ENCODE assay signal across 9 cellular contexts in the genomic region with DNA sequence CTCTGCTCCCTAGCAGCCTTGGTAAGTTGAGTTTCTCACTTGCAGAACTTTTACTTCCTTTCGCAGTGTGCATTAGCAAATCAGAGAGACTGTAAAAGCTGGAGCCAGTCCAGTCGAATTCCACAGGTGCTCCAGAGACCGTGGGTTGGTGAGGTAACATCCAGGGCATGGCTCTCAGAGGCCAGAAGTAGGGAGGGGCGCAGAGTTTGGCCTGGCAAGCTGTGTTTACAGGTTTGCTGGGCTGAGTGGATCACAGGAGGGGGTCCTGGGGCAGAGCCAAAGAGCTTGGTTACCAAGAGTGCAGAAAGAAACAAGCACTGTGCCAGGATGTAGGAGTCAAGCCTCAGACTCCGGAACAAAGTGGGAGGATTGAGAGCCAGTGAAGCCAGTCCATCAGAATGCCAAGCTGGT. TPM values are rescaled to one million over a fixed set of nuclear protein-coding genes. Genes with fewer than 3 reads are reported as not detected.
DNase-seq lines count a peak whose midpoint lies in the region; ATAC-seq and TF ChIP-seq lines count a peak whose summit lies in the region.
"Had no signal": no experiment of that assay in that cellular context is flagged by ENCODE, and none has a peak within 500 bp of the region (broad histone marks: within the 10 kb centered on the region; RNA-seq: fewer than 3 reads in every experiment).

No MANE protein-coding gene starts in this region.

- no peaks in the 10 kb centered on the region for H3K36me3 ChIP-seq in thoracic aorta

- H3K27me3 ChIP-seq in thoracic aorta (replicated peaks; ENCODE audit: insufficient read depth), result no peaks in the 10 kb centered on the region

- H3K4me3 ChIP-seq in thoracic aorta (no peak overlapping the region), foreskin fibroblast (ENCODE audit: low read depth in 1 of 2, low read length in 2 of 2) (no peak overlapping the region)

- no peaks in the 10 kb centered on the region for H3K9me3 ChIP-seq in thoracic aorta

- TF ChIP-seq CTCF in thoracic aorta (IDR thresholded peaks at IDR 0.05) (no peak), foreskin fibroblast (IDR thresholded peaks at IDR 0.05; ENCODE audit: low read depth, low read length) (no peak)

- DNase-seq in NCI-H748 (lab: John Stamatoyannopoulos, UW; ENCODE audit: unreplicated experiment), result peak; percentile 64
- DNase-seq in NCI-H748 treated with DMSO at 0.1 percent for 48 hours (lab: John Stamatoyannopoulos, UW), result no peak
- peak; percentile 51 for DNase-seq in RPMI8226
- DNase-seq in left lobe of liver (ENCODE audit: low spot score), result no peak
- DNase-seq in thoracic aorta (ENCODE audit: low spot score), result peak; percentile 43
- no peak for DNase-seq in foreskin fibroblast
- DNase-seq in cortex of kidney (lab: John Stamatoyannopoulos, UW), result no peak
- DNase-seq: activated CD4-positive, alpha-beta T cell treated with anti-CD3 and anti-CD28 coated beads for 48 hours had no signal

- ATAC-seq in left lobe of liver (peak; percentile 26), thoracic aorta (ENCODE audit: insufficient number of reproducible peaks, low FRiP score, low read depth) (no peak), HG02763 (IDR thresholded peaks at IDR 0.05; ENCODE audit: unreplicated experiment) (no peak)

- peaks cover 4 to 15% of the 10 kb centered on the region in 2 donors for H3K4me1 ChIP-seq in thoracic aorta (ENCODE audit: control insufficient read depth in 1 of 2, low read depth in 2 of 2)

- H3K27ac ChIP-seq in thoracic aorta, result peak overlapping the region; percentile 48 to 68

RNA-seq across cellular contexts. Expression of gene BHLHE41, which starts 10.2 kb away (rescaled TPM):
- total RNA-seq in left lobe of liver (1.9 TPM), thoracic aorta (10 to 100 TPM in 1 of 2 donors, 1 to 10 TPM in 1; 7.5 to 29.8 TPM)

Comparison
In these comparisons a context has a peak if more than half of its experiments do, and no peak if none do; other contexts are left out.
1. DNase-seq: peak in NCI-H748 (single experiment), RPMI8226 (single experiment) and thoracic aorta (single experiment); none in NCI-H748 treated with DMSO at 0.1 percent for 48 hours (single experiment), left lobe of liver (single experiment), foreskin fibroblast (0 of 2) and cortex of kidney (single experiment).